ENCODE assay signal across 1 cellular context in genomic region chr3:133573054-133573628, GRCh38.
TF ChIP-seq lines count a peak whose summit lies in the region.

No MANE protein-coding gene starts in this region.

TF ChIP-seq in H1, 55 proteins besides CTCF, POLR2A, EP300 and RAD21 (continued from another document):
- TF ChIP-seq RXRA (IDR thresholded peaks at IDR 0.05; ENCODE audit: insufficient read depth, low read depth, low read length) = no peak
- TF ChIP-seq PHF8 (conservative IDR thresholded peaks at IDR 0.05; ENCODE audit: low read depth, low read length) = no peak
- TF ChIP-seq CHD7 (IDR thresholded peaks at IDR 0.05; ENCODE audit: insufficient replicate concordance, low read length) = no peak
- no peak for TF ChIP-seq RNF2 (IDR thresholded peaks at IDR 0.05; ENCODE audit: borderline replicate concordance, low read depth, low read length, missing control alignments, poor library complexity, severe bottlenecking)
- no peak for TF ChIP-seq RBBP5 (IDR thresholded peaks at IDR 0.05; ENCODE audit: borderline replicate concordance, low read depth, low read length)
- peak; percentile 52 for TF ChIP-seq CREB1 (IDR thresholded peaks at IDR 0.05)
- TF ChIP-seq MAX (IDR thresholded peaks at IDR 0.05) = peak; percentile 77
- TF ChIP-seq SP2 (IDR thresholded peaks at IDR 0.05; ENCODE audit: low read length) = no peak
- no peak for TF ChIP-seq GTF2F1 (IDR thresholded peaks at IDR 0.05; ENCODE audit: borderline replicate concordance, low read depth, low read length)
- no peak for TF ChIP-seq GABPA (IDR thresholded peaks at IDR 0.05; ENCODE audit: borderline replicate concordance, insufficient read depth, low read length)
- no peak for TF ChIP-seq FOSL1 (IDR thresholded peaks at IDR 0.05; ENCODE audit: insufficient read depth, low read depth, low read length)
- no peak for TF ChIP-seq CTBP2 (IDR thresholded peaks at IDR 0.05; ENCODE audit: borderline replicate concordance, insufficient read depth, insufficient read length, low read length)
- TF ChIP-seq SAP30 (IDR thresholded peaks at IDR 0.05; ENCODE audit: insufficient read depth, insufficient replicate concordance, low read length) = no peak
- peak; percentile 70 for TF ChIP-seq NRF1 (IDR thresholded peaks at IDR 0.05; ENCODE audit: low read depth, low read length)
- 0 out of 2 replicates have a peak, but pooled peaks have one; percentile 31 for TF ChIP-seq SP4 (IDR thresholded peaks at IDR 0.05; ENCODE audit: low read length)
- TF ChIP-seq SIRT6 (IDR thresholded peaks at IDR 0.05; ENCODE audit: low read length) = no peak
- peak; percentile 86 for TF ChIP-seq TAF1 (IDR thresholded peaks at IDR 0.05; ENCODE audit: low read depth, low read length)
- no peak for TF ChIP-seq TCF12 (IDR thresholded peaks at IDR 0.05; ENCODE audit: low read depth, low read length)
- TF ChIP-seq TAF7 (optimal IDR thresholded peaks at IDR 0.05; ENCODE audit: borderline replicate concordance, low read depth, low read length) = no peak
- TF ChIP-seq, protein P1, sequence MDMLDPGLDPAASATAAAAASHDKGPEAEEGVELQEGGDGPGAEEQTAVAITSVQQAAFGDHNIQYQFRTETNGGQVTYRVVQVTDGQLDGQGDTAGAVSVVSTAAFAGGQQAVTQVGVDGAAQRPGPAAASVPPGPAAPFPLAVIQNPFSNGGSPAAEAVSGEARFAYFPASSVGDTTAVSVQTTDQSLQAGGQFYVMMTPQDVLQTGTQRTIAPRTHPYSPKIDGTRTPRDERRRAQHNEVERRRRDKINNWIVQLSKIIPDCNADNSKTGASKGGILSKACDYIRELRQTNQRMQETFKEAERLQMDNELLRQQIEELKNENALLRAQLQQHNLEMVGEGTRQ (IDR thresholded peaks at IDR 0.05; ENCODE audit: low read length) = no peak; the same call in 1 of the 2 replicates
- TF ChIP-seq HDAC6 (IDR thresholded peaks at IDR 0.05; ENCODE audit: low read depth, low read length) = no peak
- no peak; the same call in 1 of the 2 replicates for TF ChIP-seq MAFK (IDR thresholded peaks at IDR 0.05; ENCODE audit: low read depth, low read length)
- no peak for TF ChIP-seq BCL11A (IDR thresholded peaks at IDR 0.05; ENCODE audit: low read depth in 2 of 2, low read length in 2 of 2)
- no peak for TF ChIP-seq JUND (IDR thresholded peaks at IDR 0.05; ENCODE audit: low read length)
- TF ChIP-seq SRF (IDR thresholded peaks at IDR 0.05; ENCODE audit: low read depth, low read length) = no peak
- TF ChIP-seq EGR1 (IDR thresholded peaks at IDR 0.05; ENCODE audit: borderline replicate concordance, low read depth, low read length) = no peak
- TF ChIP-seq, protein P2, sequence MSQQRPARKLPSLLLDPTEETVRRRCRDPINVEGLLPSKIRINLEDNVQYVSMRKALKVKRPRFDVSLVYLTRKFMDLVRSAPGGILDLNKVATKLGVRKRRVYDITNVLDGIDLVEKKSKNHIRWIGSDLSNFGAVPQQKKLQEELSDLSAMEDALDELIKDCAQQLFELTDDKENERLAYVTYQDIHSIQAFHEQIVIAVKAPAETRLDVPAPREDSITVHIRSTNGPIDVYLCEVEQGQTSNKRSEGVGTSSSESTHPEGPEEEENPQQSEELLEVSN (IDR thresholded peaks at IDR 0.05) = peak; percentile 19; the same call in 1 of the 2 replicates
- no peak for TF ChIP-seq KDM4A (IDR thresholded peaks at IDR 0.05; ENCODE audit: low read depth, low read length, severe bottlenecking)
- TF ChIP-seq CHD2 (IDR thresholded peaks at IDR 0.05; ENCODE audit: low read length) = no peak
- TF ChIP-seq RFX5 (IDR thresholded peaks at IDR 0.05; ENCODE audit: borderline replicate concordance, low read depth, low read length) = no peak
- TF ChIP-seq CHD1 (IDR thresholded peaks at IDR 0.05; ENCODE audit: low read depth, low read length) = no peak
- TF ChIP-seq CEBPB (IDR thresholded peaks at IDR 0.05; ENCODE audit: low read depth, low read length) = no peak
- no peak for TF ChIP-seq POU5F1 (IDR thresholded peaks at IDR 0.05; ENCODE audit: low read depth, low read length)
- TF ChIP-seq YY1 (IDR thresholded peaks at IDR 0.05; ENCODE audit: low read depth, low read length) = no peak
- no peak for TF ChIP-seq JUN (IDR thresholded peaks at IDR 0.05; ENCODE audit: low read depth, low read length)
- no peak for TF ChIP-seq ZNF274 (IDR thresholded peaks at IDR 0.05; ENCODE audit: borderline replicate concordance, extremely low read depth, low read length)
- TF ChIP-seq HDAC2 (IDR thresholded peaks at IDR 0.05; ENCODE audit: borderline replicate concordance in 1 of 2, low read depth in 2 of 2, low read length in 2 of 2) = no peak
- no peak for TF ChIP-seq CBX8 (IDR thresholded peaks at IDR 0.05; ENCODE audit: borderline replicate concordance, low read depth, low read length)
